ENCODE assay signal across 18 cellular contexts in the genomic region with DNA sequence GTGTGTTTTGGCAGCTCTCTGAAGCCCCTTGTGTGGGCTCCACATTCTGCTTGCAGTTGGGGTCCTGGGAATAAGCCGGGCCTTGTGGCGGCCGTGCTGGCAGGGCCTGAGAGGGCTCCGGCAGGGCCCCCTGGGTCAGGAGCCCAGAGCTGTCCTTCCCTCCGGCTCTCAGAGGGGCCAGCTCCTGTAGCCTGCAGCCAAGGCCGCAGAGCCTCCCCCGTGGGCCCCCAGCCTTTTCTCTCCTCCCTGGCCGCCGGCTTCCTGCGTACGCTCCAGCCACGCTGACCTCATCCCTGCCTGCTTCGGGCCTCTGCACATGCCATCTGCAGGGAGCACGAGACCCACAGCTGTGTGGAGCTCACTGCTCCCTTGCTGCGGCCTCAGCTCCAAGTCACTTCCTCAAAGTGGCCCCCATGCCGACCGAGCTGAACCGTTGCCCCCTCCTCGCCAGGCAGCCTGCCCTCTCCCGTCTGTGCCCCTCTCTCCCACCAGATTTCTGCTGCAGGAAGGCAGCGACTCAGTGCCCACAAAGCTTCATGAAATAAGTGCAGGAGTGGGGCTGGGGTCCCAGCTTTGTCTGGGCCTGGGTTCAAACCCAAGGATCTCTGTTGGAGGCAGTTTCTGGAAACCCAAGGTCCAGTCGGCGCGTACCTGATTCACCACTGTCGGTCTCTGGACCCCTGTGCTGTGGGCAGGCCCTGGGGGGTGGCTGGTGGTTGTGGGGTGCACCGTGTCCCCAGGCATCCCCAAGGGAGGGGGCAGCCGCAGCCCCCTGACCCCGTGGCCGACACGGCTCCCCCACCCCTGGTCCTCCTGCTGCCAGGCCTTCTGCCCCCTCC. TPM values are rescaled to one million over a fixed set of nuclear protein-coding genes. Genes with fewer than 3 reads are reported as not detected.
DNase-seq lines count a peak whose midpoint lies in the region; ATAC-seq, FAIRE-seq and TF ChIP-seq lines count a peak whose summit lies in the region.
"Had no signal": no experiment of that assay in that cellular context is flagged by ENCODE, and none has a peak within 500 bp of the region (broad histone marks: within the 10 kb centered on the region; RNA-seq: fewer than 3 reads in every experiment).

No MANE protein-coding gene starts in this region.

- POLR2A ChIA-PET in K562 (lab: Yijun Ruan, JAX): interaction anchor here (0.6 kb wide), 1 partner anchor 16 kb away, joined by 3 read pairs; no protein-coding TSS in a partner anchor

- H3K4me3 Mint-ChIP-seq in GM23338: no peak overlapping the region
- H3K4me3 Mint-ChIP-seq: activated naive CD8-positive, alpha-beta T cell treated with anti-CD3 and anti-CD28 coated beads for 36 hours; dendritic cell treated with granulocyte-macrophage colony-stimulating factor and Interleukin-4, amounts not matched to agents 40 ng/mL and 50 ng/mL, for 4 days had no signal

- H3K9me1 ChIP-seq in K562 (ENCODE audit: control insufficient read depth, insufficient read depth, low read length): no peaks in the 10 kb centered on the region

- H3K4me2 ChIP-seq in GM23338: no peak overlapping the region
- no peak overlapping the region for H3K4me2 ChIP-seq in K562 (ENCODE audit: insufficient read depth, low read length)

- H3K27me3 ChIP-seq in GM23338 (ENCODE audit: insufficient read depth) (no peaks in the 10 kb centered on the region), K562 (ENCODE audit: control insufficient read depth in 2 of 2, insufficient read depth in 2 of 2, low read length in 2 of 2) (peaks cover 47 to 73% of the 10 kb centered on the region in 2 experiments), spleen (replicated peaks in 1 of 7) (peaks cover 0 to 82% (median 52%) of the 10 kb centered on the region in 7 donors), tibial nerve (peaks cover 0 to 61% of the 10 kb centered on the region in 2 donors)

- no peak overlapping the region for H2AFZ ChIP-seq in GM23338
- H2AFZ ChIP-seq in K562 (ENCODE audit: low read depth, low read length): no peak overlapping the region

- no peak for FAIRE-seq in K562 (lab: Jason Lieb, UNC)
- FAIRE-seq: D721Med, HTR-8/SVneo had no signal

- H3K79me2 ChIP-seq in GM23338 (replicated peaks; ENCODE audit: insufficient read depth) (no peaks in the 10 kb centered on the region), K562 (ENCODE audit: control insufficient read depth, insufficient read depth, low read length) (no peaks in the 10 kb centered on the region)

- no peak overlapping the region for H3K27ac ChIP-seq in GM23338 (ENCODE audit: low read depth)
- H3K27ac ChIP-seq in K562 (ENCODE audit: extremely low read depth, low read depth, low read length): no peak overlapping the region
- H3K27ac ChIP-seq in spleen: no peak overlapping the region
- H3K27ac ChIP-seq in tibial nerve: no peak overlapping the region

- H3K27me3 Mint-ChIP-seq in GM23338 (ENCODE audit: insufficient read depth, low read depth, poor library complexity): peaks cover 18% of the 10 kb centered on the region

- peaks cover 13% of the 10 kb centered on the region for H3K9me3 Mint-ChIP-seq in GM23338

- ATAC-seq in GM23338: peak; percentile 6; the same call in 1 of the 3 replicates
- ATAC-seq in K562: no peak; the same call in 2 of the 3 replicates
- no peak for ATAC-seq in HG02885 (IDR thresholded peaks at IDR 0.05; ENCODE audit: poor library complexity, unreplicated experiment)
- ATAC-seq in GM19395 (IDR thresholded peaks at IDR 0.05; ENCODE audit: unreplicated experiment): no peak

- H3K36me3 ChIP-seq in GM23338 (ENCODE audit: insufficient read depth) (no peaks in the 10 kb centered on the region), K562 (ENCODE audit: control insufficient read depth, insufficient read depth, low read length) (no peaks in the 10 kb centered on the region), spleen (no peaks in the 10 kb centered on the region), tibial nerve (no peaks in the 10 kb centered on the region)
- H3K36me3 ChIP-seq: HAP-1 had no signal

- H3K4me1 ChIP-seq in GM23338 (ENCODE audit: insufficient read depth) (peaks cover 15% of the 10 kb centered on the region), K562 (replicated peaks in 1 of 2; ENCODE audit: control insufficient read depth in 2 of 2, insufficient read depth in 2 of 2, low read length in 2 of 2) (peaks cover 0 to 33% of the 10 kb centered on the region in 2 experiments; a peak in 1 of 5 replicates), spleen (no peaks in the 10 kb centered on the region), tibial nerve (no peaks in the 10 kb centered on the region)
- H3K4me1 ChIP-seq: HAP-1 had no signal

- no peaks in the 10 kb centered on the region; the same call in 1 of the 2 replicates for H3K9me3 ChIP-seq in K562 (replicated peaks; ENCODE audit: control insufficient read depth, insufficient read depth, low read depth, low read length)
- H3K9me3 ChIP-seq in spleen: peaks cover 0 to 2% (median 0%) of the 10 kb centered on the region in 8 donors
- peaks cover 0 to 3% (median 0%) of the 10 kb centered on the region in 4 donors for H3K9me3 ChIP-seq in tibial nerve
- H3K9me3 ChIP-seq: HAP-1 had no signal

- intact Hi-C loops in K562 (cut with micrococcal nuclease) (no loop called here), spleen (cut with DNase I; ENCODE audit: low total_unique reads) (no loop called here)

- CTCF ChIA-PET in K562 (lab: Yijun Ruan, JAX; ENCODE audit: low intra/inter-chr PET ratio): no interaction called here

- H3K4me1 Mint-ChIP-seq in GM23338: peaks cover 17% of the 10 kb centered on the region
- H3K4me1 Mint-ChIP-seq: activated naive CD8-positive, alpha-beta T cell treated with anti-CD3 and anti-CD28 coated beads for 36 hours had no signal

- no peak for DNase-seq in GM23338 (ENCODE audit: low spot score)
- no peak for DNase-seq in K562 (ENCODE audit: extremely low read depth in 1 of 4, low spot score in 3 of 4)
- peak; percentile 29 for DNase-seq in iris pigment epithelial cell (ENCODE audit: low read depth)
- DNase-seq in spleen: peak; percentile 59
- DNase-seq in T-helper 1 cell: no peak
- no peak for DNase-seq in tibial nerve (ENCODE audit: low spot score in 2 of 2)
- DNase-seq: activated naive CD8-positive, alpha-beta T cell treated with anti-CD3 and anti-CD28 coated beads for 36 hours; NCI-H1436; NCI-H526; SHP77 treated with DMSO at 0.1 percent for 48 hours had no signal

- TF ChIP-seq POLR2A in K562 (conservative IDR thresholded peaks at IDR 0.05) (no peak), spleen (IDR thresholded peaks at IDR 0.05) (no peak), tibial nerve (IDR thresholded peaks at IDR 0.05) (no peak)

- no peak for TF ChIP-seq RAD21 in K562 (CRISPR knock-in tag; conservative IDR thresholded peaks at IDR 0.05 in 1 of 2, IDR thresholded peaks at IDR 0.05 in 1 of 2)

- in situ Hi-C loops in K562 (cut with MboI): loop anchor here (5.0 kb wide), 1 partner anchor 51 kb away; no protein-coding TSS in a partner anchor

- 2% methylated on average over 20 of the region's 30 CpGs for WGBS in K562 (ENCODE audit: insufficient coverage, low coverage, missing lambda C conversion rate)
- 37 to 44% (median 39%) methylated on average over 21 to 30 of the region's 30 CpGs for WGBS in spleen, 5 donors
- 10 to 47% methylated on average over 17 of the region's 30 CpGs for WGBS in tibial nerve, 2 donors

- H3F3A ChIP-seq in GM23338 (replicated peaks; ENCODE audit: low read depth): no peaks in the 10 kb centered on the region

- H3K36me3 Mint-ChIP-seq in GM23338 (ENCODE audit: low read depth): peaks cover 7% of the 10 kb centered on the region; the same call in 2 of the 3 replicates
- H3K36me3 Mint-ChIP-seq: activated naive CD8-positive, alpha-beta T cell treated with anti-CD3 and anti-CD28 coated beads for 36 hours had no signal

- TF ChIP-seq EP300 in K562 (IDR thresholded peaks at IDR 0.05; ENCODE audit: low read length) (no peak), tibial nerve (IDR thresholded peaks at IDR 0.05) (no peak)

- no peak overlapping the region for H3K9ac ChIP-seq in K562 (ENCODE audit: insufficient read depth in 1 of 2, low read depth in 2 of 2, low read length in 2 of 2)

- peaks cover 7% of the 10 kb centered on the region; the same call in 1 of the 2 replicates for H3K9me2 ChIP-seq in GM23338 (ENCODE audit: insufficient read depth)

- H3K27ac Mint-ChIP-seq in GM23338: no peak overlapping the region
- H3K27ac Mint-ChIP-seq: activated naive CD8-positive, alpha-beta T cell treated with anti-CD3 and anti-CD28 coated beads for 36 hours; dendritic cell treated with granulocyte-macrophage colony-stimulating factor and Interleukin-4, amounts not matched to agents 40 ng/mL and 50 ng/mL, for 4 days had no signal

- H3K4me3 ChIP-seq in GM23338: no peak overlapping the region
- H3K4me3 ChIP-seq in K562: no peak overlapping the region
- no peak overlapping the region for H3K4me3 ChIP-seq in spleen
- H3K4me3 ChIP-seq in tibial nerve: no peak overlapping the region
- H3K4me3 ChIP-seq: HAP-1 had no signal

- no TSS peak for BruUV-seq in K562 (replicated peaks; lab: Mats Ljungman, UMichigan)

- H4K20me1 ChIP-seq in GM23338 (replicated peaks; ENCODE audit: insufficient read depth) (no peaks in the 10 kb centered on the region), K562 (replicated peaks; ENCODE audit: control insufficient read depth, insufficient read depth, low read length) (peaks cover 10% of the 10 kb centered on the region)

- no peak for TF ChIP-seq CTCF in GM23338 (conservative IDR thresholded peaks at IDR 0.05; ENCODE audit: low read depth in 2 of 2)
- TF ChIP-seq CTCF in K562 (IDR thresholded peaks at IDR 0.05 in 2 of 3, conservative IDR thresholded peaks at IDR 0.05 in 1 of 3; ENCODE audit: insufficient read depth in 2 of 3, low read depth in 1 of 3, low read length in 3 of 3): no peak
- no peak for TF ChIP-seq CTCF in spleen (IDR thresholded peaks at IDR 0.05 in 8 of 11, conservative IDR thresholded peaks at IDR 0.05 in 3 of 11)
- no peak for TF ChIP-seq CTCF in tibial nerve (IDR thresholded peaks at IDR 0.05)

RNA-seq across cellular contexts. Expression of a gene that starts 57.1 kb away (rescaled TPM):
- total RNA-seq in GM23338 (2014; rRNA removed; shearing (Covaris generic)): not detected in 2 replicates
- polyA plus RNA-seq in GM23338 (2016; fragmentation: Nextera tagmentation; extraction: Ambion mirVana) (not detected in 2 replicates), K562 (2011; rRNA removed) (not detected in 2 replicates), K562 (2014; fragmentation: Illumina TruSeq; extraction: Trizol) (not detected in 2 replicates), K562 (2014; fragmentation: Nextera tagmentation; extraction: Ambion mirVana) (not detected), K562 (2014; rRNA removed) (not detected in 2 replicates), spleen (not detected)
- not detected in 2 replicates for total RNA-seq in K562 (2011; cell fraction: chromatin; rRNA removed; ENCODE audit: low replicate concordance)
- total RNA-seq in K562 (2011; cell fraction: nucleolus; rRNA removed): not detected in 2 replicates
- total RNA-seq in K562 (2011; cell fraction: nucleoplasm; rRNA removed): not detected in 2 replicates
- total RNA-seq in K562 (2014; rRNA removed) (not detected in 2 replicates), K562 (2014; rRNA removed; fragmentation: Illumina TruSeq; extraction: Trizol) (not detected in 2 replicates), K562 (2015; rRNA removed; fragmentation: Illumina TruSeq; extraction: Trizol) (not detected in 2 replicates), K562 (2021) (not detected in 2 replicates), spleen (not detected), tibial nerve (not detected)
- polyA plus RNA-seq in K562 (2011; cell fraction: cytosol; rRNA removed): 0.12 TPM in 1 of 2 replicates, not detected in the other
- 0.20 TPM in 1 of 2 replicates, not detected in the other for polyA plus RNA-seq in K562 (2011; cell fraction: nucleus; rRNA removed)
- not detected in 2 replicates for polyA plus RNA-seq in K562 (2012)
- not detected in 2 replicates for polyA minus RNA-seq in K562 (2011; rRNA and poly(A)+ RNA removed)
- polyA minus RNA-seq in K562 (2011; cell fraction: cytosol; rRNA and poly(A)+ RNA removed): not detected in 2 replicates
- polyA minus RNA-seq in K562 (2011; cell fraction: nucleus; rRNA and poly(A)+ RNA removed): 0.27 TPM in 1 of 2 replicates, not detected in the other
- total RNA-seq: activated CD8-positive, alpha-beta memory T cell treated with anti-CD3 and anti-CD28 coated beads for 36 hours; activated naive CD8-positive, alpha-beta T cell treated with anti-CD3 and anti-CD28 coated beads for 36 hours; subcutaneous adipose tissue had no signal

Comparison
In these comparisons a context has a peak if more than half of its experiments do, and no peak if none do; other contexts are left out.
1. DNase-seq: peak in iris pigment epithelial cell (single experiment) and spleen (single experiment); none in GM23338 (single experiment), K562 (0 of 4), T-helper 1 cell (0 of 5) and tibial nerve (0 of 2).